Comparison of ENCODE assay signal across 8 cellular contexts in the genomic region with DNA sequence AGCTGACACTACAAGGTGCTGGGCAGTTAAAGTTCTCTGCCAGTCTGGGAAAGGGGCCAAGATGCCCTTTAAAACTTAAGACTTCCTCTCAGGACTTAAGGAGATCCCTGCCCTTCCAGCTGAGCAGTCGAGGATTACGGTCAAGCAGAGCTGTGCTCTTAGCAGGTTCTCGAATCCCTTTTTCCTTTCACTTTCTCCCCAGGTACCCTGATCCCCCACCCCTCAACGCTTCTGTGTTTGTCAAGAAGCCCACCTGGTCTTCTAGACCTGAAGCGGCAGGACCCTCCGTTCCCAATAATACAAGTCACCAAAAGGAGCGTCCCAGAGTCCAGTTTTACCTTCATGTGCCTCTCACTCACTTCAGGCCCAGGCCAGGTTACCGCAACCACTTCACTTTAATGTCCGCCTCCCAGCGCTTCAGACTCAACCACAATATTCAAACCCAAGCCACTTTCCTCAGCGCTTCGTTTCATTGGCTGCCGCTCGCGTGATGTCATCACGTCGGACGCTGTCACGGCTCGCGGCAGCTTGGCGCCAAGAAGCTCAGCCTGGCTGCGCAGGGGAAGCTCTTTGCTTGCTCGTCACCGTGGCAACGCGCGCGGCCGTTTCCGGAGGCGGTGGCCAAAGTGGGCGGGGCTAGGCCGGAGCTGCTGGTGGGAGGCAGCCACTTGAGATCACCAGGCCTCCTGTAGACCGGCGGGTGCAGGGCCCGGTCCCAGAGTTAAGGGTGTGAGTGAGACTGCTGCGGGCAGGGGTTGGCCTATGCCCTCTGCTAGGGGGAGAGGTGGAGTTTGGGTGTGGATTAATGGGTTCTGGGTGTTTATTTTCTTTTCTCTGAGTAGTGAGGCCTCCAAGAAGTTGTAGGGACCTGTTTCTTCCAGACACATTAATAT. TPM values are rescaled to one million over a fixed set of nuclear protein-coding genes. Genes with fewer than 3 reads are reported as not detected.
A peak's percentile ranks its signal among the peaks of the same experiment; 100 is the strongest.
DNase-seq lines count a peak whose midpoint lies in the region; ATAC-seq and TF ChIP-seq lines count a peak whose summit lies in the region.

TSS of gene KIF18A (minus strand) at position 431 of the 893 bp plus-strand sequence. CDS start 10,209 bp downstream, outside the sequence.
A gene with protein sequence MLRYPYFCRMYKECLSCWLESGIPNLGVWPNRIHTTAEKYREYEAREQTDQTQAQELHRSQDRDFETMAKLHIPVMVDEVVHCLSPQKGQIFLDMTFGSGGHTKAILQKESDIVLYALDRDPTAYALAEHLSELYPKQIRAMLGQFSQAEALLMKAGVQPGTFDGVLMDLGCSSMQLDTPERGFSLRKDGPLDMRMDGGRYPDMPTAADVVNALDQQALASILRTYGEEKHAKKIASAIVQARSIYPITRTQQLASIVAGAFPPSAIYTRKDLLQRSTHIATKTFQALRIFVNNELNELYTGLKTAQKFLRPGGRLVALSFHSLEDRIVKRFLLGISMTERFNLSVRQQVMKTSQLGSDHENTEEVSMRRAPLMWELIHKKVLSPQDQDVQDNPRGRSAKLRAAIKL (plus strand): TSS at position 663 of the 893 bp plus-strand sequence. CDS start 4,947 bp downstream, outside the sequence.

- H3K36me3 Mint-ChIP-seq in activated naive CD8-positive, alpha-beta T cell, result no peaks in the 10 kb centered on the region
- H3K36me3 Mint-ChIP-seq in glutamatergic neuron (ENCODE audit: unreplicated experiment) (no peaks in the 10 kb centered on the region), osteocyte (ENCODE audit: unreplicated experiment) (peaks cover 3% of the 10 kb centered on the region)

- POLR2A ChIA-PET in GM10248 (lab: Yijun Ruan, JAX), result no interaction called here

- peak within 1 kb of the TSS; percentile 99 for H3K4me3 Mint-ChIP-seq in activated naive CD8-positive, alpha-beta T cell
- H3K4me3 Mint-ChIP-seq in glutamatergic neuron (ENCODE audit: unreplicated experiment) (peak within 1 kb of the TSS; percentile 97), osteocyte (ENCODE audit: unreplicated experiment) (peak within 1 kb of the TSS; percentile 84)

- WGBS in thyroid gland, 2 donors, result 0% methylated on average over 21 to 25 of the region's 38 CpGs

- intact Hi-C loops in thyroid gland (cut with DNase I), result loop anchor here (10.0 kb wide), 1 partner anchor 413 kb away; no protein-coding TSS in a partner anchor

- no peak for TF ChIP-seq CTCF in GM10248 (IDR thresholded peaks at IDR 0.05; ENCODE audit: control extremely low read depth, extremely low read depth, low read depth, missing control alignments)
- TF ChIP-seq CTCF in glutamatergic neuron (IDR thresholded peaks at IDR 0.05; ENCODE audit: partially characterized antibody, unreplicated experiment), result no peak
- no peak for TF ChIP-seq CTCF in osteocyte (IDR thresholded peaks at IDR 0.05)
- no peak for TF ChIP-seq CTCF in thyroid gland (IDR thresholded peaks at IDR 0.05)

- H3K27ac Mint-ChIP-seq in activated naive CD8-positive, alpha-beta T cell, result peak within 1 kb of the TSS; percentile 96
- H3K27ac Mint-ChIP-seq in glutamatergic neuron (ENCODE audit: unreplicated experiment) (peak within 1 kb of the TSS; percentile 90), osteocyte (ENCODE audit: unreplicated experiment) (peak within 1 kb of the TSS; percentile 99)

- H3K27me3 Mint-ChIP-seq in activated naive CD8-positive, alpha-beta T cell, result no peaks in the 10 kb centered on the region
- H3K27me3 Mint-ChIP-seq in glutamatergic neuron (ENCODE audit: unreplicated experiment) (peaks cover 2% of the 10 kb centered on the region), osteocyte (ENCODE audit: unreplicated experiment) (no peaks in the 10 kb centered on the region)

- peak in 1 of 2 donors; percentile 85 for TF ChIP-seq POLR2A in thyroid gland (IDR thresholded peaks at IDR 0.05)

- H3K27ac ChIP-seq in thyroid gland, result peak within 1 kb of the TSS; percentile 82 to 88 (median 82)

- CTCF ChIA-PET in GM10248 (lab: Yijun Ruan, JAX), result interaction anchor here (0.8 to 1.9 kb wide), 3 partner anchors 9 to 21 kb away, joined by 3 to 7 read pairs (median 6); no protein-coding TSS in a partner anchor

- no peaks in the 10 kb centered on the region for H3K27me3 ChIP-seq in thyroid gland

- DNase-seq in GM10248 (ENCODE audit: extremely low spot score) (peak; percentile 92), NCI-H1105 (lab: John Stamatoyannopoulos, UW) (peak; percentile 99), SKM-1 treated with dmso at 0.1 percent for 144 hours (lab: John Stamatoyannopoulos, UW; ENCODE audit: unreplicated experiment) (peak; percentile 94), glutamatergic neuron (peak; percentile 100), osteocyte (ENCODE audit: extremely low spot score, unreplicated experiment) (peak; percentile 100), thyroid gland (peak; percentile 100)

- H3K9me3 ChIP-seq in thyroid gland, result no peaks in the 10 kb centered on the region

- peaks cover 52% of the 10 kb centered on the region for H3K4me1 Mint-ChIP-seq in activated naive CD8-positive, alpha-beta T cell (ENCODE audit: low read depth)
- H3K4me1 Mint-ChIP-seq in glutamatergic neuron (ENCODE audit: low read depth, unreplicated experiment) (peaks cover 12% of the 10 kb centered on the region), osteocyte (ENCODE audit: unreplicated experiment) (peaks cover 65% of the 10 kb centered on the region)

- H3K9me3 Mint-ChIP-seq in activated naive CD8-positive, alpha-beta T cell (ENCODE audit: low read depth), result no peaks in the 10 kb centered on the region
- H3K9me3 Mint-ChIP-seq in glutamatergic neuron (ENCODE audit: unreplicated experiment) (no peaks in the 10 kb centered on the region), osteocyte (ENCODE audit: unreplicated experiment) (no peaks in the 10 kb centered on the region)

- H3K4me3 ChIP-seq in thyroid gland (replicated peaks in 1 of 3), result peak within 1 kb of the TSS; percentile 7 to 36 (median 32)

- peak; percentile 94 for ATAC-seq in HG02623 (IDR thresholded peaks at IDR 0.05; ENCODE audit: unreplicated experiment)

- H3K4me1 ChIP-seq in thyroid gland, result peaks cover 12 to 21% of the 10 kb centered on the region in 2 donors

- H3K36me3 ChIP-seq in thyroid gland, result no peaks in the 10 kb centered on the region

RNA-seq across cellular contexts. Expression of gene KIF18A, which starts in this region (rescaled TPM):
- total RNA-seq in glutamatergic neuron (ENCODE audit: unreplicated experiment) (2.6 TPM), osteocyte (3.9 and 4.2 TPM in 2 replicates), thyroid gland (1 to 10 TPM; 2.3 to 4.6 (median 4.1) TPM)

RNA-seq across cellular contexts. Expression of the second gene that starts in this region (rescaled TPM):
- total RNA-seq in glutamatergic neuron (ENCODE audit: unreplicated experiment) (8.2 TPM), osteocyte (13.1 and 16.3 TPM in 2 replicates), thyroid gland (10 to 100 TPM; 13.3 to 40.2 (median 23.4) TPM)

Comparison
In these comparisons a context has a peak if more than half of its experiments do, and no peak if none do; other contexts are left out.
1. Peak in every context shown above with its lines: DNase-seq, ATAC-seq, H3K4me3 ChIP-seq and H3K27ac ChIP-seq.